In the genomic region with DNA sequence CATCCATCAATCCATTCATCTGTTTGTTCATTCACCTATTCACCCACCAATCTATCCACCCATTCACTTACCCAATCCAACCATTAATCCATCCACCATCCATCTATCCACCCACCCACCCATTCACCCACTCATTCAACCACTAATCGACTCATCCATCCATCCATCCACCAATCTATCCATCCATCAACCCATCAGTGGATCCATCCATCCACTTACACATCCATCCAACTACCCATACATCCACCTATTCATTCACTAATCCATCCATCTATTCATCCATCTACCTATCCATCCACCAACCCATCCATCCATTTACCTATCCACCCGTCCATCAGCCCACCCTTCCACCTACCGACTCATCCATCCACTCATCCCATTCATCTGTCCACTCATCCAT, we compare ENCODE assay signal across 1 cellular context.
TF ChIP-seq lines count a peak whose summit lies in the region.

No MANE protein-coding gene starts in this region.

TF ChIP-seq in K562, 482 proteins besides CTCF, POLR2A, EP300 and RAD21 (continued from another document):
- TF ChIP-seq, protein P1, sequence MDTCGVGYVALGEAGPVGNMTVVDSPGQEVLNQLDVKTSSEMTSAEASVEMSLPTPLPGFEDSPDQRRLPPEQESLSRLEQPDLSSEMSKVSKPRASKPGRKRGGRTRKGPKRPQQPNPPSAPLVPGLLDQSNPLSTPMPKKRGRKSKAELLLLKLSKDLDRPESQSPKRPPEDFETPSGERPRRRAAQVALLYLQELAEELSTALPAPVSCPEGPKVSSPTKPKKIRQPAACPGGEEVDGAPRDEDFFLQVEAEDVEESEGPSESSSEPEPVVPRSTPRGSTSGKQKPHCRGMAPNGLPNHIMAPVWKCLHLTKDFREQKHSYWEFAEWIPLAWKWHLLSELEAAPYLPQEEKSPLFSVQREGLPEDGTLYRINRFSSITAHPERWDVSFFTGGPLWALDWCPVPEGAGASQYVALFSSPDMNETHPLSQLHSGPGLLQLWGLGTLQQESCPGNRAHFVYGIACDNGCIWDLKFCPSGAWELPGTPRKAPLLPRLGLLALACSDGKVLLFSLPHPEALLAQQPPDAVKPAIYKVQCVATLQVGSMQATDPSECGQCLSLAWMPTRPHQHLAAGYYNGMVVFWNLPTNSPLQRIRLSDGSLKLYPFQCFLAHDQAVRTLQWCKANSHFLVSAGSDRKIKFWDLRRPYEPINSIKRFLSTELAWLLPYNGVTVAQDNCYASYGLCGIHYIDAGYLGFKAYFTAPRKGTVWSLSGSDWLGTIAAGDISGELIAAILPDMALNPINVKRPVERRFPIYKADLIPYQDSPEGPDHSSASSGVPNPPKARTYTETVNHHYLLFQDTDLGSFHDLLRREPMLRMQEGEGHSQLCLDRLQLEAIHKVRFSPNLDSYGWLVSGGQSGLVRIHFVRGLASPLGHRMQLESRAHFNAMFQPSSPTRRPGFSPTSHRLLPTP (IDR thresholded peaks at IDR 0.05; ENCODE audit: borderline replicate concordance, extremely low read depth, insufficient read length), result no peak
- TF ChIP-seq, protein P2, sequence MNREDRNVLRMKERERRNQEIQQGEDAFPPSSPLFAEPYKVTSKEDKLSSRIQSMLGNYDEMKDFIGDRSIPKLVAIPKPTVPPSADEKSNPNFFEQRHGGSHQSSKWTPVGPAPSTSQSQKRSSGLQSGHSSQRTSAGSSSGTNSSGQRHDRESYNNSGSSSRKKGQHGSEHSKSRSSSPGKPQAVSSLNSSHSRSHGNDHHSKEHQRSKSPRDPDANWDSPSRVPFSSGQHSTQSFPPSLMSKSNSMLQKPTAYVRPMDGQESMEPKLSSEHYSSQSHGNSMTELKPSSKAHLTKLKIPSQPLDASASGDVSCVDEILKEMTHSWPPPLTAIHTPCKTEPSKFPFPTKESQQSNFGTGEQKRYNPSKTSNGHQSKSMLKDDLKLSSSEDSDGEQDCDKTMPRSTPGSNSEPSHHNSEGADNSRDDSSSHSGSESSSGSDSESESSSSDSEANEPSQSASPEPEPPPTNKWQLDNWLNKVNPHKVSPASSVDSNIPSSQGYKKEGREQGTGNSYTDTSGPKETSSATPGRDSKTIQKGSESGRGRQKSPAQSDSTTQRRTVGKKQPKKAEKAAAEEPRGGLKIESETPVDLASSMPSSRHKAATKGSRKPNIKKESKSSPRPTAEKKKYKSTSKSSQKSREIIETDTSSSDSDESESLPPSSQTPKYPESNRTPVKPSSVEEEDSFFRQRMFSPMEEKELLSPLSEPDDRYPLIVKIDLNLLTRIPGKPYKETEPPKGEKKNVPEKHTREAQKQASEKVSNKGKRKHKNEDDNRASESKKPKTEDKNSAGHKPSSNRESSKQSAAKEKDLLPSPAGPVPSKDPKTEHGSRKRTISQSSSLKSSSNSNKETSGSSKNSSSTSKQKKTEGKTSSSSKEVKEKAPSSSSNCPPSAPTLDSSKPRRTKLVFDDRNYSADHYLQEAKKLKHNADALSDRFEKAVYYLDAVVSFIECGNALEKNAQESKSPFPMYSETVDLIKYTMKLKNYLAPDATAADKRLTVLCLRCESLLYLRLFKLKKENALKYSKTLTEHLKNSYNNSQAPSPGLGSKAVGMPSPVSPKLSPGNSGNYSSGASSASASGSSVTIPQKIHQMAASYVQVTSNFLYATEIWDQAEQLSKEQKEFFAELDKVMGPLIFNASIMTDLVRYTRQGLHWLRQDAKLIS (CRISPR knock-in tag; IDR thresholded peaks at IDR 0.05), result no peak
- no peak for TF ChIP-seq ZNF274 (IDR thresholded peaks at IDR 0.05; ENCODE audit: borderline replicate concordance, low read depth, low read length)
- TF ChIP-seq NFE2 (IDR thresholded peaks at IDR 0.05; ENCODE audit: low read depth), result no peak
- no peak for TF ChIP-seq HNRNPUL1 (IDR thresholded peaks at IDR 0.05; ENCODE audit: low read length)
- no peak for TF ChIP-seq KLF6 (CRISPR knock-in tag; IDR thresholded peaks at IDR 0.05; ENCODE audit: borderline replicate concordance)
- TF ChIP-seq, protein P3, sequence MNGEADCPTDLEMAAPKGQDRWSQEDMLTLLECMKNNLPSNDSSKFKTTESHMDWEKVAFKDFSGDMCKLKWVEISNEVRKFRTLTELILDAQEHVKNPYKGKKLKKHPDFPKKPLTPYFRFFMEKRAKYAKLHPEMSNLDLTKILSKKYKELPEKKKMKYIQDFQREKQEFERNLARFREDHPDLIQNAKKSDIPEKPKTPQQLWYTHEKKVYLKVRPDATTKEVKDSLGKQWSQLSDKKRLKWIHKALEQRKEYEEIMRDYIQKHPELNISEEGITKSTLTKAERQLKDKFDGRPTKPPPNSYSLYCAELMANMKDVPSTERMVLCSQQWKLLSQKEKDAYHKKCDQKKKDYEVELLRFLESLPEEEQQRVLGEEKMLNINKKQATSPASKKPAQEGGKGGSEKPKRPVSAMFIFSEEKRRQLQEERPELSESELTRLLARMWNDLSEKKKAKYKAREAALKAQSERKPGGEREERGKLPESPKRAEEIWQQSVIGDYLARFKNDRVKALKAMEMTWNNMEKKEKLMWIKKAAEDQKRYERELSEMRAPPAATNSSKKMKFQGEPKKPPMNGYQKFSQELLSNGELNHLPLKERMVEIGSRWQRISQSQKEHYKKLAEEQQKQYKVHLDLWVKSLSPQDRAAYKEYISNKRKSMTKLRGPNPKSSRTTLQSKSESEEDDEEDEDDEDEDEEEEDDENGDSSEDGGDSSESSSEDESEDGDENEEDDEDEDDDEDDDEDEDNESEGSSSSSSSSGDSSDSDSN (IDR thresholded peaks at IDR 0.05; ENCODE audit: borderline replicate concordance in 1 of 2, low read depth in 2 of 2, low read length in 2 of 2), result no peak
